In the genomic region with DNA sequence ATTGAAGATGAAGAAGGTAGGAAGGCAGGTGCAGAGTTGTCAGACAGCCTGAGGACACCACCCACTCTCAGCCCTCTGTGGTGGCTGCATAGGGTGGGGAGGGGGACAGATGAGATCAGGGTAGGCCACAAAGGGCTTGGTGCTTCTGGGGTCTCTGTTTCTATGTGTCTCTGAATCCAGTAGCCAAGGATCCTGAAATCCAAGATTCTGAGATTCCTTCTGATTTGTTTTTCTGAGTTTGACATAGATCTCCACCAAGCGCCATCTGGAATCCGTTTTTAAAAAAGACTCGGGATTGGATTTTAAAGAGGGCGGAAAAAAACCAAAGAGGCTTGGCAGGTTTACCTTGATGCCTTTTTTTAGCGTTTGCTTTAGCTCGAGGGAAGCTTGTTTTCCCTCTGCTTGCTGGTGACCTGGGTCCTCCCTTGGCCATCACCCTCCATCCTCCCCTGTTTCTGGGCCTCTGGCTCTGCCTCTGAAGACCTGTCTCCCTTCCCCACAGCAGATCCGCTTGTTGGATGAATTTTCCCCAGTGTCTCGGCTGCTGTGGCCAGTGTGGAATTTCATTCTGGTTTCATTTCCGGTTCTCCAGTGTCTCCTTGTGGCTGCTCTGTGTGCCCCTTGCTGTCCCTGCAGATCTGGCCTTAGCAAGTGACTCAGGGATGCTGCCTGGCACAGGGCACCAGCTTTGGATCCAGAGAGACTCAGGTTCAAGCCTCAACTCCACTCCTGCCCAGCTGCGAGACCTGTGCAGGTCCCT, we compare ENCODE assay signal across 1 cellular context.
TF ChIP-seq lines count a peak whose summit lies in the region.

No MANE protein-coding gene starts in this region.

TF ChIP-seq in H1, 55 proteins besides CTCF, POLR2A, EP300 and RAD21:
- no peak for TF ChIP-seq CEBPB (IDR thresholded peaks at IDR 0.05; ENCODE audit: low read depth, low read length)
- no peak for TF ChIP-seq CREB1 (IDR thresholded peaks at IDR 0.05)
- TF ChIP-seq, protein P1, sequence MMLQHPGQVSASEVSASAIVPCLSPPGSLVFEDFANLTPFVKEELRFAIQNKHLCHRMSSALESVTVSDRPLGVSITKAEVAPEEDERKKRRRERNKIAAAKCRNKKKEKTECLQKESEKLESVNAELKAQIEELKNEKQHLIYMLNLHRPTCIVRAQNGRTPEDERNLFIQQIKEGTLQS (IDR thresholded peaks at IDR 0.05; ENCODE audit: insufficient read depth, low read depth, low read length), result no peak
- no peak for TF ChIP-seq CBX5 (IDR thresholded peaks at IDR 0.05; ENCODE audit: low read depth, low read length)
- no peak for TF ChIP-seq TAF7 (optimal IDR thresholded peaks at IDR 0.05; ENCODE audit: borderline replicate concordance, low read depth, low read length)
- no peak for TF ChIP-seq JUND (IDR thresholded peaks at IDR 0.05; ENCODE audit: low read length)
- TF ChIP-seq JUN (IDR thresholded peaks at IDR 0.05; ENCODE audit: low read depth, low read length), result no peak
- TF ChIP-seq ASH2L (IDR thresholded peaks at IDR 0.05; ENCODE audit: low read length), result no peak
- no peak for TF ChIP-seq BRCA1 (IDR thresholded peaks at IDR 0.05; ENCODE audit: low read depth, low read length)
- no peak for TF ChIP-seq CTBP2 (IDR thresholded peaks at IDR 0.05; ENCODE audit: borderline replicate concordance, insufficient read depth, insufficient read length, low read length)
- no peak for TF ChIP-seq RXRA (IDR thresholded peaks at IDR 0.05; ENCODE audit: insufficient read depth, low read depth, low read length)
- TF ChIP-seq NRF1 (IDR thresholded peaks at IDR 0.05; ENCODE audit: low read depth, low read length), result no peak
- TF ChIP-seq SIN3A (conservative IDR thresholded peaks at IDR 0.05 in 1 of 2, IDR thresholded peaks at IDR 0.05 in 1 of 2; ENCODE audit: low read depth in 1 of 2, low read length in 2 of 2), result no peak
- no peak for TF ChIP-seq CHD1 (IDR thresholded peaks at IDR 0.05; ENCODE audit: low read depth, low read length)
- TF ChIP-seq GABPA (IDR thresholded peaks at IDR 0.05; ENCODE audit: borderline replicate concordance, insufficient read depth, low read length), result no peak
- TF ChIP-seq SAP30 (IDR thresholded peaks at IDR 0.05; ENCODE audit: insufficient read depth, insufficient replicate concordance, low read length), result no peak
